ENCODE assay signal across 1 cellular context in the genomic region with DNA sequence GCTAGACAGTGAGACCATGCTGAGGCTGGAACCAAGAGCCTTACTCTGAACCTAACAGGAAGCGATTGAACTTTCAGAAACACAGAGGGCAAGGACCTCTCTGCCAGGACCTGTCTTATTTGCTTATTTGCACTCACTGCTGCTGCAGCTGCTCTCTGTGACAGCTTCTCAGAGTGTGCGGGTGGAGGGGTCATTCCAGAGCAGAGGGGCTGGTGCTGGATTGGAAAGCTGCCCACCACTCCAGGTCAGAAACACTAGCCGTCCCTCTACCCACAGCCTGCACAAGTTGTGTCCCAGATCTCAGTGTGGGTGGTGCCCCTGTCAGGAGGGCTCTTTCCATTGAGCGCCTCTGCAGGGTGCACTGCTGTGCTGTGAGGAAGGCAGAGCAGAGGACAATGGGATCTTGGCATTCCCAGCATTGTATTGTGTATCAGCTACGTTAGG.
TF ChIP-seq lines count a peak whose summit lies in the region.

No MANE protein-coding gene starts in this region.

TF ChIP-seq in H1, 55 proteins besides CTCF, POLR2A, EP300 and RAD21:
- TF ChIP-seq, protein P1, sequence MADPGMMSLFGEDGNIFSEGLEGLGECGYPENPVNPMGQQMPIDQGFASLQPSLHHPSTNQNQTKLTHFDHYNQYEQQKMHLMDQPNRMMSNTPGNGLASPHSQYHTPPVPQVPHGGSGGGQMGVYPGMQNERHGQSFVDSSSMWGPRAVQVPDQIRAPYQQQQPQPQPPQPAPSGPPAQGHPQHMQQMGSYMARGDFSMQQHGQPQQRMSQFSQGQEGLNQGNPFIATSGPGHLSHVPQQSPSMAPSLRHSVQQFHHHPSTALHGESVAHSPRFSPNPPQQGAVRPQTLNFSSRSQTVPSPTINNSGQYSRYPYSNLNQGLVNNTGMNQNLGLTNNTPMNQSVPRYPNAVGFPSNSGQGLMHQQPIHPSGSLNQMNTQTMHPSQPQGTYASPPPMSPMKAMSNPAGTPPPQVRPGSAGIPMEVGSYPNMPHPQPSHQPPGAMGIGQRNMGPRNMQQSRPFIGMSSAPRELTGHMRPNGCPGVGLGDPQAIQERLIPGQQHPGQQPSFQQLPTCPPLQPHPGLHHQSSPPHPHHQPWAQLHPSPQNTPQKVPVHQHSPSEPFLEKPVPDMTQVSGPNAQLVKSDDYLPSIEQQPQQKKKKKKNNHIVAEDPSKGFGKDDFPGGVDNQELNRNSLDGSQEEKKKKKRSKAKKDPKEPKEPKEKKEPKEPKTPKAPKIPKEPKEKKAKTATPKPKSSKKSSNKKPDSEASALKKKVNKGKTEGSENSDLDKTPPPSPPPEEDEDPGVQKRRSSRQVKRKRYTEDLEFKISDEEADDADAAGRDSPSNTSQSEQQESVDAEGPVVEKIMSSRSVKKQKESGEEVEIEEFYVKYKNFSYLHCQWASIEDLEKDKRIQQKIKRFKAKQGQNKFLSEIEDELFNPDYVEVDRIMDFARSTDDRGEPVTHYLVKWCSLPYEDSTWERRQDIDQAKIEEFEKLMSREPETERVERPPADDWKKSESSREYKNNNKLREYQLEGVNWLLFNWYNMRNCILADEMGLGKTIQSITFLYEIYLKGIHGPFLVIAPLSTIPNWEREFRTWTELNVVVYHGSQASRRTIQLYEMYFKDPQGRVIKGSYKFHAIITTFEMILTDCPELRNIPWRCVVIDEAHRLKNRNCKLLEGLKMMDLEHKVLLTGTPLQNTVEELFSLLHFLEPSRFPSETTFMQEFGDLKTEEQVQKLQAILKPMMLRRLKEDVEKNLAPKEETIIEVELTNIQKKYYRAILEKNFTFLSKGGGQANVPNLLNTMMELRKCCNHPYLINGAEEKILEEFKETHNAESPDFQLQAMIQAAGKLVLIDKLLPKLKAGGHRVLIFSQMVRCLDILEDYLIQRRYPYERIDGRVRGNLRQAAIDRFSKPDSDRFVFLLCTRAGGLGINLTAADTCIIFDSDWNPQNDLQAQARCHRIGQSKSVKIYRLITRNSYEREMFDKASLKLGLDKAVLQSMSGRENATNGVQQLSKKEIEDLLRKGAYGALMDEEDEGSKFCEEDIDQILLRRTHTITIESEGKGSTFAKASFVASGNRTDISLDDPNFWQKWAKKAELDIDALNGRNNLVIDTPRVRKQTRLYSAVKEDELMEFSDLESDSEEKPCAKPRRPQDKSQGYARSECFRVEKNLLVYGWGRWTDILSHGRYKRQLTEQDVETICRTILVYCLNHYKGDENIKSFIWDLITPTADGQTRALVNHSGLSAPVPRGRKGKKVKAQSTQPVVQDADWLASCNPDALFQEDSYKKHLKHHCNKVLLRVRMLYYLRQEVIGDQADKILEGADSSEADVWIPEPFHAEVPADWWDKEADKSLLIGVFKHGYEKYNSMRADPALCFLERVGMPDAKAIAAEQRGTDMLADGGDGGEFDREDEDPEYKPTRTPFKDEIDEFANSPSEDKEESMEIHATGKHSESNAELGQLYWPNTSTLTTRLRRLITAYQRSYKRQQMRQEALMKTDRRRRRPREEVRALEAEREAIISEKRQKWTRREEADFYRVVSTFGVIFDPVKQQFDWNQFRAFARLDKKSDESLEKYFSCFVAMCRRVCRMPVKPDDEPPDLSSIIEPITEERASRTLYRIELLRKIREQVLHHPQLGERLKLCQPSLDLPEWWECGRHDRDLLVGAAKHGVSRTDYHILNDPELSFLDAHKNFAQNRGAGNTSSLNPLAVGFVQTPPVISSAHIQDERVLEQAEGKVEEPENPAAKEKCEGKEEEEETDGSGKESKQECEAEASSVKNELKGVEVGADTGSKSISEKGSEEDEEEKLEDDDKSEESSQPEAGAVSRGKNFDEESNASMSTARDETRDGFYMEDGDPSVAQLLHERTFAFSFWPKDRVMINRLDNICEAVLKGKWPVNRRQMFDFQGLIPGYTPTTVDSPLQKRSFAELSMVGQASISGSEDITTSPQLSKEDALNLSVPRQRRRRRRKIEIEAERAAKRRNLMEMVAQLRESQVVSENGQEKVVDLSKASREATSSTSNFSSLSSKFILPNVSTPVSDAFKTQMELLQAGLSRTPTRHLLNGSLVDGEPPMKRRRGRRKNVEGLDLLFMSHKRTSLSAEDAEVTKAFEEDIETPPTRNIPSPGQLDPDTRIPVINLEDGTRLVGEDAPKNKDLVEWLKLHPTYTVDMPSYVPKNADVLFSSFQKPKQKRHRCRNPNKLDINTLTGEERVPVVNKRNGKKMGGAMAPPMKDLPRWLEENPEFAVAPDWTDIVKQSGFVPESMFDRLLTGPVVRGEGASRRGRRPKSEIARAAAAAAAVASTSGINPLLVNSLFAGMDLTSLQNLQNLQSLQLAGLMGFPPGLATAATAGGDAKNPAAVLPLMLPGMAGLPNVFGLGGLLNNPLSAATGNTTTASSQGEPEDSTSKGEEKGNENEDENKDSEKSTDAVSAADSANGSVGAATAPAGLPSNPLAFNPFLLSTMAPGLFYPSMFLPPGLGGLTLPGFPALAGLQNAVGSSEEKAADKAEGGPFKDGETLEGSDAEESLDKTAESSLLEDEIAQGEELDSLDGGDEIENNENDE (IDR thresholded peaks at IDR 0.05; ENCODE audit: insufficient replicate concordance, low read length), result no peak
- TF ChIP-seq TEAD4 (IDR thresholded peaks at IDR 0.05; ENCODE audit: low read depth, low read length), result peak; percentile 49; the same call in 1 of the 2 replicates
- no peak for TF ChIP-seq POLR2AphosphoS5 (IDR thresholded peaks at IDR 0.05; ENCODE audit: low read depth, low read length)
- no peak for TF ChIP-seq MAX (IDR thresholded peaks at IDR 0.05)
- no peak for TF ChIP-seq SP1 (IDR thresholded peaks at IDR 0.05; ENCODE audit: low read depth, low read length)
- no peak for TF ChIP-seq ATF2 (IDR thresholded peaks at IDR 0.05; ENCODE audit: low read length)
- TF ChIP-seq CBX5 (IDR thresholded peaks at IDR 0.05; ENCODE audit: low read depth, low read length), result no peak
- TF ChIP-seq HDAC2 (IDR thresholded peaks at IDR 0.05; ENCODE audit: borderline replicate concordance in 1 of 2, low read depth in 2 of 2, low read length in 2 of 2), result no peak
TF ChIP-seq in H1: peak in this region for 1.
